ENCODE assay signal across 27 cellular contexts in genomic region chr4:145045180-145045579, GRCh38. TPM values are rescaled to one million over a fixed set of nuclear protein-coding genes. Genes with fewer than 3 reads are reported as not detected.
DNase-seq lines count a peak whose midpoint lies in the region; ATAC-seq, FAIRE-seq and TF ChIP-seq lines count a peak whose summit lies in the region.
"Had no signal": no experiment of that assay in that cellular context is flagged by ENCODE, and none has a peak within 500 bp of the region (broad histone marks: within the 10 kb centered on the region; RNA-seq: fewer than 3 reads in every experiment).

No MANE protein-coding gene starts in this region.

- no peak for FAIRE-seq in kidney (lab: Jason Lieb, UNC)

- H2AFZ ChIP-seq in KMS-11 (ENCODE audit: low read depth) = no peak overlapping the region
- H2AFZ ChIP-seq: GM23248 had no signal

- ATAC-seq in GM21360 (IDR thresholded peaks at IDR 0.05; ENCODE audit: unreplicated experiment) (peak; percentile 45), HG02870 (IDR thresholded peaks at IDR 0.05; ENCODE audit: unreplicated experiment) (peak; percentile 38)
- ATAC-seq in activated CD4-positive, alpha-beta T cell treated with anti-CD3 and anti-CD28 coated beads for 36 hours = no peak
- ATAC-seq: heart right ventricle; naive thymus-derived CD4-positive, alpha-beta T cell; T-helper 17 cell had no signal

- POLR2A ChIA-PET in activated CD4-positive, alpha-beta T cell treated with anti-CD3 and anti-CD28 coated beads for 36 hours (lab: Charles Lee) = no interaction called here

- H3K36me3 Mint-ChIP-seq in activated CD4-positive, alpha-beta T cell treated with anti-CD3 and anti-CD28 coated beads for 36 hours (ENCODE audit: low read depth) = peaks cover 8% of the 10 kb centered on the region

- peak overlapping the region; percentile 2; the same call in 1 of the 2 replicates for H3K4me2 ChIP-seq in KMS-11

- H3K4me1 ChIP-seq in KMS-11 (ENCODE audit: low read depth, poor library complexity, severe bottlenecking) (peaks cover 30% of the 10 kb centered on the region), kidney (ENCODE audit: control insufficient read depth in 1 of 2, insufficient read depth in 1 of 2, low read depth in 1 of 2, low read length in 2 of 2) (no peaks in the 10 kb centered on the region)
- H3K4me1 ChIP-seq: thyroid gland had no signal

- intact Hi-C loops in activated CD4-positive, alpha-beta T cell treated with anti-CD3 and anti-CD28 coated beads for 36 hours (cut with DNase I, micrococcal nuclease) = no loop called here
- intact Hi-C loops in kidney (cut with DNase I) = no loop called here

- CTCF ChIA-PET in activated CD4-positive, alpha-beta T cell treated with anti-CD3 and anti-CD28 coated beads for 36 hours (lab: Charles Lee) = no interaction called here

- H3K4me1 Mint-ChIP-seq in activated CD4-positive, alpha-beta T cell treated with anti-CD3 and anti-CD28 coated beads for 36 hours = peaks cover 14% of the 10 kb centered on the region

- H4K20me1 ChIP-seq in KMS-11 (ENCODE audit: insufficient read depth) = no peaks in the 10 kb centered on the region

- 0 out of 2 replicates have a peak, but pooled peaks cover 6% of the 10 kb centered on the region for H3K79me2 ChIP-seq in KMS-11 (ENCODE audit: insufficient read depth, low read depth)

- H3K27ac ChIP-seq in KMS-11 (no peak overlapping the region), kidney (ENCODE audit: low read depth in 2 of 2, low read length in 2 of 2) (no peak overlapping the region)
- H3K27ac ChIP-seq: GM23248, heart right ventricle, spleen, thyroid gland had no signal

- TF ChIP-seq CTCF in GM12865 (IDR thresholded peaks at IDR 0.05; ENCODE audit: insufficient read depth, low read depth, low read length, missing control alignments) = no peak
- TF ChIP-seq CTCF in KMS-11 (conservative IDR thresholded peaks at IDR 0.05; ENCODE audit: low read depth, low read length) = no peak
- no peak for TF ChIP-seq CTCF in kidney (IDR thresholded peaks at IDR 0.05; ENCODE audit: borderline replicate concordance, extremely low read depth, insufficient read depth)

- no peak overlapping the region for H3K4me3 Mint-ChIP-seq in activated CD4-positive, alpha-beta T cell treated with anti-CD3 and anti-CD28 coated beads for 36 hours
- H3K4me3 Mint-ChIP-seq: activated CD4-positive, alpha-beta T cell treated with anti-CD3 and anti-CD28 coated beads, Interleukin-2, amount 10 ng/mL, durations not matched to agents 24 days and 14 days; activated naive CD8-positive, alpha-beta T cell treated with anti-CD3 and anti-CD28 coated beads, Interleukin-2, amount 10 ng/mL, durations not matched to agents 7 days and 5 days; B cell; naive thymus-derived CD4-positive, alpha-beta T cell; T-helper 17 cell had no signal

- H3K9me3 Mint-ChIP-seq in activated CD4-positive, alpha-beta T cell treated with anti-CD3 and anti-CD28 coated beads for 36 hours (ENCODE audit: low read depth) = no peaks in the 10 kb centered on the region
- H3K9me3 Mint-ChIP-seq: activated naive CD8-positive, alpha-beta T cell treated with anti-CD3 and anti-CD28 coated beads, Interleukin-2, amount 10 ng/mL, durations not matched to agents 7 days and 5 days; activated T-helper 2 cell treated with anti-CD3 and anti-CD28 coated beads, Interferon-gamma antibody, Interleukin-2, Interleukin-4, amounts not matched to agents 10 μg/mL and 5 μg/mL and 100 μg/mL, durations not matched to agents 14 hours and 24 hours and 36 hours; naive thymus-derived CD4-positive, alpha-beta T cell had no signal

- no peaks in the 10 kb centered on the region for H3K27me3 Mint-ChIP-seq in activated CD4-positive, alpha-beta T cell treated with anti-CD3 and anti-CD28 coated beads for 36 hours
- H3K27me3 Mint-ChIP-seq: activated naive CD8-positive, alpha-beta T cell treated with anti-CD3 and anti-CD28 coated beads, Interleukin-2, amount 10 ng/mL, durations not matched to agents 7 days and 5 days; B cell; naive thymus-derived CD4-positive, alpha-beta T cell; T-helper 17 cell had no signal

- H3K4me3 ChIP-seq in GM12865 (ENCODE audit: low read depth, low read length) (no peak overlapping the region), KMS-11 (IDR thresholded peaks at IDR 0.05; ENCODE audit: insufficient read depth, low read depth, low read length) (no peak overlapping the region), kidney (ENCODE audit: low read length in 2 of 2) (no peak overlapping the region)
- H3K4me3 ChIP-seq: heart right ventricle, spleen, thyroid gland had no signal

- H3K27ac Mint-ChIP-seq in activated CD4-positive, alpha-beta T cell treated with anti-CD3 and anti-CD28 coated beads for 36 hours = no peak overlapping the region
- H3K27ac Mint-ChIP-seq: activated CD4-positive, alpha-beta T cell treated with anti-CD3 and anti-CD28 coated beads, Interleukin-2, amount 10 ng/mL, durations not matched to agents 24 days and 14 days; activated naive CD8-positive, alpha-beta T cell treated with anti-CD3 and anti-CD28 coated beads, Interleukin-2, amount 10 ng/mL, durations not matched to agents 7 days and 5 days; activated T-helper 2 cell treated with anti-CD3 and anti-CD28 coated beads, Interferon-gamma antibody, Interleukin-2, Interleukin-4, amounts not matched to agents 10 μg/mL and 5 μg/mL and 100 μg/mL, durations not matched to agents 14 hours and 24 hours and 36 hours; B cell; naive thymus-derived CD4-positive, alpha-beta T cell; T-helper 17 cell had no signal

- H3K27me3 ChIP-seq in KMS-11 (ENCODE audit: insufficient read depth, low read depth) = no peaks in the 10 kb centered on the region
- H3K27me3 ChIP-seq: heart right ventricle, spleen, thyroid gland had no signal

- no peaks in the 10 kb centered on the region for H3K36me3 ChIP-seq in KMS-11 (ENCODE audit: insufficient read depth)
- no peaks in the 10 kb centered on the region for H3K36me3 ChIP-seq in kidney (ENCODE audit: control insufficient read depth in 1 of 2, insufficient read depth in 2 of 2, low read length in 2 of 2)
- H3K36me3 ChIP-seq: thyroid gland had no signal

- no peaks in the 10 kb centered on the region for H3K9me3 ChIP-seq in kidney (ENCODE audit: control insufficient read depth in 1 of 2, low read length in 2 of 2)
- H3K9me3 ChIP-seq: heart right ventricle, spleen, thyroid gland had no signal

- no peak overlapping the region for H3K9ac ChIP-seq in KMS-11
- H3K9ac ChIP-seq in kidney (ENCODE audit: low read length in 2 of 2) = no peak overlapping the region
- H3K9ac ChIP-seq: GM23248 had no signal

- DNase-seq in GM12865 (ENCODE audit: low read depth) (peak; percentile 25), NCI-H526 treated with DMSO at 0.1 percent for 48 hours (lab: John Stamatoyannopoulos, UW) (no peak), kidney (no peak), NCI-H128 (lab: John Stamatoyannopoulos, UW; ENCODE audit: unreplicated experiment) (no peak)
- DNase-seq in activated CD4-positive, alpha-beta T cell treated with anti-CD3 and anti-CD28 coated beads for 36 hours = no peak
- DNase-seq: activated CD4-positive, alpha-beta T cell treated with anti-CD3 and anti-CD28 coated beads, Interleukin-2, amount 10 ng/mL, durations not matched to agents 24 days and 14 days; activated naive CD8-positive, alpha-beta T cell treated with anti-CD3 and anti-CD28 coated beads, Interleukin-2, amount 10 ng/mL, durations not matched to agents 7 days and 5 days; DMS53; effector CD4-positive, alpha-beta T cell; GDM1; GM23248; heart right ventricle; mesendoderm; naive thymus-derived CD4-positive, alpha-beta T cell; NCI-H1417 treated with DMSO at 0.1 percent for 48 hours; NCI-H2171; NCI-H526; spleen; stimulated activated CD4-positive, alpha-beta T cell treated with anti-CD3 and anti-CD28 coated beads, Interleukin-4, amount 100 ng/mL, for 1 hour; stimulated activated naive CD4-positive, alpha-beta T cell; T-helper 17 cell; thyroid gland had no signal

RNA-seq across cellular contexts. Expression of gene ANAPC10, which starts 52.8 kb away (rescaled TPM):
- 10 to 100 TPM; 27.7 to 31.5 TPM for total RNA-seq in activated CD4-positive, alpha-beta T cell treated with anti-CD3 and anti-CD28 coated beads for 36 hours
- 18.0 TPM for total RNA-seq in kidney
- polyA plus RNA-seq in kidney (ENCODE audit: insufficient read depth, low read depth, low replicate concordance) = 23.3 TPM

RNA-seq across cellular contexts. Expression of gene ABCE1, which starts 52.9 kb away (rescaled TPM):
- total RNA-seq in activated CD4-positive, alpha-beta T cell treated with anti-CD3 and anti-CD28 coated beads for 36 hours = 100 to 1,000 TPM; 148 to 172 TPM
- 46.4 TPM for total RNA-seq in kidney
- 14.8 TPM for polyA plus RNA-seq in kidney (ENCODE audit: insufficient read depth, low read depth, low replicate concordance)
